ENCODE assay signal across 22 cellular contexts in genomic region chr12:114879354-114879753, GRCh38.
DNase-seq lines count a peak whose midpoint lies in the region; ATAC-seq, FAIRE-seq and TF ChIP-seq lines count a peak whose summit lies in the region.
"Had no signal": no experiment of that assay in that cellular context is flagged by ENCODE, and none has a peak within 500 bp of the region (broad histone marks: within the 10 kb centered on the region; RNA-seq: fewer than 3 reads in every experiment).

No MANE protein-coding gene starts in this region.

- H3K9me3 Mint-ChIP-seq in activated CD4-positive, alpha-beta memory T cell treated with anti-CD3 and anti-CD28 coated beads for 36 hours: peaks cover 2% of the 10 kb centered on the region
- H3K9me3 Mint-ChIP-seq: CD8-positive, alpha-beta T cell had no signal

- no peaks in the 10 kb centered on the region; the same call in 1 of the 2 replicates for H4K20me1 ChIP-seq in K562 (replicated peaks; ENCODE audit: control insufficient read depth, insufficient read depth, low read length)
- H4K20me1 ChIP-seq: BLaER1 treated with 17β-estradiol and CSF1 and Interleukin-3, amounts not matched to agents 10 nM and 100 nM had no signal

- no peaks in the 10 kb centered on the region for H3K79me2 ChIP-seq in K562 (ENCODE audit: control insufficient read depth, insufficient read depth, low read length)

- H3K4me3 ChIP-seq in A549 (no peak overlapping the region), K562 (no peak overlapping the region), mucosa of descending colon (no peak overlapping the region)
- H3K4me3 ChIP-seq: BLaER1 treated with 17β-estradiol and CSF1 and Interleukin-3, amounts not matched to agents 10 nM and 100 nM; GM12878 had no signal

- H3K27ac Mint-ChIP-seq in activated CD4-positive, alpha-beta memory T cell treated with anti-CD3 and anti-CD28 coated beads for 36 hours: no peak overlapping the region
- H3K27ac Mint-ChIP-seq: B cell; CD4-positive, alpha-beta T cell; CD8-positive, alpha-beta T cell had no signal

- intact Hi-C loops in K562 (cut with micrococcal nuclease) (no loop called here), mucosa of descending colon (cut with DNase I, micrococcal nuclease) (no loop called here)
- intact Hi-C loops in activated CD4-positive, alpha-beta memory T cell treated with anti-CD3 and anti-CD28 coated beads for 36 hours (cut with micrococcal nuclease): no loop called here

- WGBS in A549 (ENCODE audit: missing lambda C conversion rate): 62% methylated on average over 4 of the region's 4 CpGs
- 3% methylated on average over 4 of the region's 4 CpGs for WGBS in K562 (ENCODE audit: insufficient coverage, low coverage, missing lambda C conversion rate)

- H3K27me3 Mint-ChIP-seq in activated CD4-positive, alpha-beta memory T cell treated with anti-CD3 and anti-CD28 coated beads for 36 hours: no peaks in the 10 kb centered on the region
- H3K27me3 Mint-ChIP-seq: B cell; CD4-positive, alpha-beta T cell had no signal

- BruUV-seq in K562 (replicated peaks; lab: Mats Ljungman, UMichigan): no TSS peak

- CTCF ChIA-PET in A549 (lab: Yijun Ruan, JAX) (interaction anchor here (1.2 kb wide), 1 partner anchor 17 kb away, joined by 3 read pairs; no protein-coding TSS in a partner anchor), K562 (lab: Yijun Ruan, JAX; ENCODE audit: low intra/inter-chr PET ratio) (no interaction called here)
- CTCF ChIA-PET in activated CD4-positive, alpha-beta memory T cell treated with anti-CD3 and anti-CD28 coated beads for 36 hours (lab: Charles Lee): no interaction called here

- no peak for TF ChIP-seq CTCF in A549 (IDR thresholded peaks at IDR 0.05)
- no peak for TF ChIP-seq CTCF in K562 (IDR thresholded peaks at IDR 0.05 in 2 of 3, conservative IDR thresholded peaks at IDR 0.05 in 1 of 3; ENCODE audit: insufficient read depth in 2 of 3, low read depth in 1 of 3, low read length in 3 of 3)
- TF ChIP-seq CTCF in mucosa of descending colon (IDR thresholded peaks at IDR 0.05): no peak

- no peaks in the 10 kb centered on the region for H3K4me1 Mint-ChIP-seq in activated CD4-positive, alpha-beta memory T cell treated with anti-CD3 and anti-CD28 coated beads for 36 hours (ENCODE audit: low read depth)
- H3K4me1 Mint-ChIP-seq: B cell had no signal

- no peak overlapping the region for H3K9ac ChIP-seq in K562 (ENCODE audit: insufficient read depth in 1 of 2, low read depth in 2 of 2, low read length in 2 of 2)
- H3K9ac ChIP-seq: BLaER1 treated with 17β-estradiol and CSF1 and Interleukin-3, amounts not matched to agents 10 nM and 100 nM had no signal

- no peaks in the 10 kb centered on the region for H3K4me1 ChIP-seq in A549
- no peaks in the 10 kb centered on the region for H3K4me1 ChIP-seq in K562 (replicated peaks in 1 of 2; ENCODE audit: control insufficient read depth in 2 of 2, insufficient read depth in 2 of 2, low read length in 2 of 2)
- no peaks in the 10 kb centered on the region for H3K4me1 ChIP-seq in mucosa of descending colon (ENCODE audit: low read depth)

- POLR2A ChIA-PET in A549 (lab: Yijun Ruan, JAX): no interaction called here
- POLR2A ChIA-PET in K562 (lab: Yijun Ruan, JAX): no interaction called here
- POLR2A ChIA-PET in activated CD4-positive, alpha-beta memory T cell treated with anti-CD3 and anti-CD28 coated beads for 36 hours (lab: Charles Lee): no interaction called here

- no peak overlapping the region for H2AFZ ChIP-seq in K562 (ENCODE audit: low read depth, low read length)

- H3K4me2 ChIP-seq in A549 (no peak overlapping the region), K562 (ENCODE audit: insufficient read depth, low read length) (no peak overlapping the region)
- H3K4me2 ChIP-seq: BLaER1 treated with 17β-estradiol and CSF1 and Interleukin-3, amounts not matched to agents 10 nM and 100 nM had no signal

- H3K9me3 ChIP-seq in A549 (no peaks in the 10 kb centered on the region), K562 (replicated peaks; ENCODE audit: control insufficient read depth, insufficient read depth, low read depth, low read length) (no peaks in the 10 kb centered on the region), mucosa of descending colon (no peaks in the 10 kb centered on the region)
- H3K9me3 ChIP-seq: BLaER1 treated with 17β-estradiol and CSF1 and Interleukin-3, amounts not matched to agents 10 nM and 100 nM; Caco-2 had no signal

- TF ChIP-seq POLR2A in A549 (IDR thresholded peaks at IDR 0.05; ENCODE audit: low read length) (no peak), K562 (conservative IDR thresholded peaks at IDR 0.05) (no peak)

- no peak for TF ChIP-seq EP300 in A549 (IDR thresholded peaks at IDR 0.05)
- no peak for TF ChIP-seq EP300 in K562 (IDR thresholded peaks at IDR 0.05; ENCODE audit: low read length)

- no peak for ATAC-seq in A549
- ATAC-seq in K562: no peak
- ATAC-seq in left lobe of liver: peak; percentile 68
- ATAC-seq in mucosa of descending colon: no peak
- ATAC-seq: CD8-positive, alpha-beta T cell; GM12878 had no signal

- no peaks in the 10 kb centered on the region for H3K36me3 Mint-ChIP-seq in activated CD4-positive, alpha-beta memory T cell treated with anti-CD3 and anti-CD28 coated beads for 36 hours
- H3K36me3 Mint-ChIP-seq: CD8-positive, alpha-beta T cell had no signal

- H3K27me3 ChIP-seq in K562 (ENCODE audit: control insufficient read depth in 2 of 2, insufficient read depth in 2 of 2, low read length in 2 of 2): no peaks in the 10 kb centered on the region; a peak in 2 of 5 replicates
- H3K27me3 ChIP-seq: BLaER1 treated with 17β-estradiol and CSF1 and Interleukin-3, amounts not matched to agents 10 nM and 100 nM had no signal

- no peaks in the 10 kb centered on the region for H3K9me1 ChIP-seq in K562 (ENCODE audit: control insufficient read depth, insufficient read depth, low read length)

- no peak for DNase-seq in A549 (ENCODE audit: low read depth in 1 of 2, low spot score in 1 of 2)
- DNase-seq in K562 (ENCODE audit: extremely low read depth in 1 of 4, low spot score in 3 of 4): no peak
- no peak for DNase-seq in left lobe of liver (ENCODE audit: low spot score)
- DNase-seq in NCI-H748 treated with DMSO at 0.1 percent for 48 hours (lab: John Stamatoyannopoulos, UW): no peak
- no peak for DNase-seq in mucosa of descending colon
- no peak for DNase-seq in activated CD4-positive, alpha-beta memory T cell treated with anti-CD3 and anti-CD28 coated beads for 36 hours
- DNase-seq: 8988T; AML-193; Calu3; CD4-positive, alpha-beta T cell; CD8-positive, alpha-beta T cell; DMS79 treated with DMSO at 0.1 percent for 48 hours had no signal

- no peak for FAIRE-seq in A549 (lab: Jason Lieb, UNC)
- FAIRE-seq in K562 (lab: Jason Lieb, UNC): no peak
- FAIRE-seq: A204.1, D721Med, G401.6, GM12878, GM12892, GM18507 had no signal

- H3K36me3 ChIP-seq in K562 (ENCODE audit: control insufficient read depth, insufficient read depth, low read length): no peaks in the 10 kb centered on the region
- H3K36me3 ChIP-seq in mucosa of descending colon (ENCODE audit: low read depth): no peaks in the 10 kb centered on the region
- H3K36me3 ChIP-seq: BLaER1 treated with 17β-estradiol and CSF1 and Interleukin-3, amounts not matched to agents 10 nM and 100 nM had no signal

- H3K27ac ChIP-seq in A549: no peak overlapping the region
- no peak overlapping the region for H3K27ac ChIP-seq in K562 (ENCODE audit: extremely low read depth, low read depth, low read length)
- H3K27ac ChIP-seq: BLaER1 treated with 17β-estradiol and CSF1 and Interleukin-3, amounts not matched to agents 10 nM and 100 nM; C4-2B had no signal

- no peak overlapping the region for H3K4me3 Mint-ChIP-seq in activated CD4-positive, alpha-beta memory T cell treated with anti-CD3 and anti-CD28 coated beads for 36 hours
- H3K4me3 Mint-ChIP-seq: B cell; CD4-positive, alpha-beta T cell; CD8-positive, alpha-beta T cell had no signal

- in situ Hi-C loops in K562 (cut with MboI): no loop called here

- TF ChIP-seq RAD21 in A549 (conservative IDR thresholded peaks at IDR 0.05 in 1 of 2, IDR thresholded peaks at IDR 0.05 in 1 of 2): no peak
- no peak for TF ChIP-seq RAD21 in K562 (CRISPR knock-in tag; conservative IDR thresholded peaks at IDR 0.05 in 1 of 2, IDR thresholded peaks at IDR 0.05 in 1 of 2)

TF ChIP-seq in A549, 52 proteins besides CTCF, POLR2A, EP300 and RAD21:
- TF ChIP-seq FOSB (CRISPR knock-in tag; IDR thresholded peaks at IDR 0.05) (no peak), KDM5A (IDR thresholded peaks at IDR 0.05) (no peak), MAFK (IDR thresholded peaks at IDR 0.05; ENCODE audit: partially characterized antibody) (peak; percentile 50)

TF ChIP-seq in K562, 482 proteins besides CTCF, POLR2A, EP300 and RAD21:
- TF ChIP-seq MBD2 (IDR thresholded peaks at IDR 0.05; ENCODE audit: borderline replicate concordance, low read depth) (no peak), MAFG (tag; conservative IDR thresholded peaks at IDR 0.05) (peak; percentile 18), ZNF316 (IDR thresholded peaks at IDR 0.05) (peak; percentile 54; the same call in 1 of the 2 replicates)
TF ChIP-seq in K562: peak in this region for 2.

Comparison
In these comparisons a context has a peak if more than half of its experiments do, and no peak if none do; other contexts are left out.
1. Of the 35 proteins assayed by ChIP-seq in both K562 and A549: peak only in K562: none; only in A549: MAFK; in both: none; in neither: 34.